26 cellular contexts compared by ENCODE assay signal in the genomic region with DNA sequence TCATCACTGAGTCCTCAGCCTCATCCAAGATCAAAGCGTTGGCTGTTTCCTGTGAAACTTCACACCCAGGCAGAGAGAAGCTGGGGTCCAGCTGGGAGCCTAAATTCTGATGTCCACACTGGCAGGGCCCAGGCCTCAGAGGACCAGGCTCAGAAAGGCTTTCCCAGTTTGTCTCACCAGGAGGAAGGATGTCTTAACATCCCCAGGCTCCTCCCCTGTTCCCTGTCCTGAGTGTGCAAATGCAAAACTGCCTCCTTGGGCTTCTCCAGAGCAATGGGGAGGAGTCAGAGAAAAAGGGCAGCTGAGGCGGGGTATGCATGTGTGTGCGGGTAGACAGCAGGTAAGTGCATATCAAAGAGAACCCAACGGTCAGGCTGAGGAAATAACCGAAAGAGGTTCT. TPM values are rescaled to one million over a fixed set of nuclear protein-coding genes. Genes with fewer than 3 reads are reported as not detected.
DNase-seq lines count a peak whose midpoint lies in the region; TF ChIP-seq lines count a peak whose summit lies in the region.
"Had no signal": no experiment of that assay in that cellular context is flagged by ENCODE, and none has a peak within 500 bp of the region (broad histone marks: within the 10 kb centered on the region; RNA-seq: fewer than 3 reads in every experiment).

No MANE protein-coding gene starts in this region.

- peaks cover 15% of the 10 kb centered on the region for H4K20me1 ChIP-seq in neural progenitor cell (ENCODE audit: low read depth)

- H3K27me3 ChIP-seq in NT2/D1 (ENCODE audit: insufficient read depth, insufficient read length) (no peaks in the 10 kb centered on the region), esophagus squamous epithelium (no peaks in the 10 kb centered on the region), neural progenitor cell (no peaks in the 10 kb centered on the region)
- H3K27me3 ChIP-seq: brain microvascular endothelial cell, hepatocyte, left lung had no signal

- H3F3A ChIP-seq in neural progenitor cell (ENCODE audit: low read depth): peaks cover 59% of the 10 kb centered on the region

- H3K27me3 Mint-ChIP-seq in neural progenitor cell (ENCODE audit: insufficient read depth, low read depth): peaks cover 5% of the 10 kb centered on the region

- no peaks in the 10 kb centered on the region for H3K9me3 Mint-ChIP-seq in neural progenitor cell
- H3K9me3 Mint-ChIP-seq: activated T-cell treated with anti-CD3 and anti-CD28 coated beads, Interleukin-2, amount 50 U/mL, for 72 hours; effector memory CD8-positive, alpha-beta T cell; immature natural killer cell; natural killer cell treated with Interleukin-12 subunit alpha and Interleukin-12 subunit beta and Interleukin-15 and Interleukin-18, amount 100 ng/mL, for 72 hours had no signal

- H2AFZ ChIP-seq in neural progenitor cell (replicated peaks): no peak overlapping the region
- H2AFZ ChIP-seq: GM23248, hepatocyte, parathyroid adenoma had no signal

- peak overlapping the region in 3 of 4 donors; percentile 16 to 54 (median 26) for H3K27ac ChIP-seq in esophagus squamous epithelium
- no peak overlapping the region for H3K27ac ChIP-seq in neural progenitor cell
- no peak overlapping the region for H3K27ac ChIP-seq in coronary artery
- H3K27ac ChIP-seq: brain microvascular endothelial cell, GM23248, hepatocyte, left lung, parathyroid adenoma had no signal

- peak overlapping the region; percentile 53 for H3K9ac ChIP-seq in NT2/D1 (ENCODE audit: insufficient read length, low read depth)
- no peak overlapping the region for H3K9ac ChIP-seq in neural progenitor cell
- H3K9ac ChIP-seq: GM23248, parathyroid adenoma had no signal

- H3K36me3 Mint-ChIP-seq in neural progenitor cell: peaks cover 3% of the 10 kb centered on the region
- H3K36me3 Mint-ChIP-seq: immature natural killer cell; natural killer cell treated with Interleukin-12 subunit alpha and Interleukin-12 subunit beta and Interleukin-15 and Interleukin-18, amount 100 ng/mL, for 72 hours had no signal

- H3K4me1 ChIP-seq in NT2/D1 (ENCODE audit: insufficient read depth, insufficient read length) (peaks cover 25% of the 10 kb centered on the region), esophagus squamous epithelium (peaks cover 44 to 91% (median 47%) of the 10 kb centered on the region in 3 donors), neural progenitor cell (peaks cover 65% of the 10 kb centered on the region)
- H3K4me1 ChIP-seq: parathyroid adenoma had no signal

- no peak overlapping the region for H3K4me2 ChIP-seq in neural progenitor cell
- H3K4me2 ChIP-seq: hepatocyte had no signal

- intact Hi-C loops in esophagus squamous epithelium (cut with DNase I): no loop called here

- peak; percentile 52 for DNase-seq in ELF-1 (ENCODE audit: low read depth, low spot score)
- no peak for DNase-seq in NT2/D1 (ENCODE audit: low read depth, low spot score)
- no peak for DNase-seq in esophagus squamous epithelium (lab: John Stamatoyannopoulos, UW)
- DNase-seq in neural progenitor cell (ENCODE audit: low spot score): no peak
- no peak for DNase-seq in GM19238 (ENCODE audit: insufficient read length, low spot score)
- no peak for DNase-seq in coronary artery (ENCODE audit: low spot score)
- no peak for DNase-seq in middle frontal gyrus (ENCODE audit: extremely low spot score, low spot score)
- no peak for DNase-seq in medulla oblongata (ENCODE audit: extremely low spot score)
- DNase-seq: activated CD4-positive, alpha-beta T cell treated with anti-CD3 and anti-CD28 coated beads, Interleukin-2, amount 50 U/mL, for 4 hours; activated naive CD4-positive, alpha-beta T cell; activated T-cell treated with anti-CD3 and anti-CD28 coated beads, Interleukin-2, amount 50 U/mL, for 72 hours; brain microvascular endothelial cell; C1 segment of cervical spinal cord; effector memory CD8-positive, alpha-beta T cell; foreskin melanocyte; GM23248; immature natural killer cell; Kasumi-1; left lung; MV-4-11; NCI-H1694; NCI-H524; stimulated activated CD4-positive, alpha-beta T cell treated with anti-CD3 and anti-CD28 coated beads, Interleukin-2, amount 100 ng/mL, for 48 hours had no signal

- peak overlapping the region; percentile 57 for H3K27ac Mint-ChIP-seq in neural progenitor cell
- H3K27ac Mint-ChIP-seq: activated T-cell treated with anti-CD3 and anti-CD28 coated beads, Interleukin-2, amount 50 U/mL, for 72 hours; immature natural killer cell; natural killer cell treated with Interleukin-12 subunit alpha and Interleukin-12 subunit beta and Interleukin-15 and Interleukin-18, amount 100 ng/mL, for 72 hours had no signal

- TF ChIP-seq CTCF in esophagus squamous epithelium (IDR thresholded peaks at IDR 0.05): no peak
- no peak for TF ChIP-seq CTCF in neural progenitor cell (IDR thresholded peaks at IDR 0.05)
- TF ChIP-seq CTCF in coronary artery (IDR thresholded peaks at IDR 0.05): no peak

- no peak for TF ChIP-seq POLR2A in esophagus squamous epithelium (IDR thresholded peaks at IDR 0.05)

- H3K4me1 Mint-ChIP-seq in neural progenitor cell: peaks cover 84% of the 10 kb centered on the region
- H3K4me1 Mint-ChIP-seq: immature natural killer cell had no signal

- 61 to 79% methylated on average over 4 to 5 of the region's 5 CpGs for WGBS in esophagus squamous epithelium, 2 donors

- no peak overlapping the region for H3K4me3 ChIP-seq in NT2/D1 (ENCODE audit: insufficient read length, low read depth)
- no peak overlapping the region for H3K4me3 ChIP-seq in esophagus squamous epithelium
- H3K4me3 ChIP-seq in neural progenitor cell: no peak overlapping the region
- no peak overlapping the region for H3K4me3 ChIP-seq in coronary artery
- H3K4me3 ChIP-seq: GM23248, hepatocyte, left lung had no signal

- H3K36me3 ChIP-seq in NT2/D1 (ENCODE audit: insufficient read depth, insufficient read length, low read length): no peaks in the 10 kb centered on the region
- no peaks in the 10 kb centered on the region for H3K36me3 ChIP-seq in esophagus squamous epithelium
- no peaks in the 10 kb centered on the region for H3K36me3 ChIP-seq in neural progenitor cell
- H3K36me3 ChIP-seq: brain microvascular endothelial cell, left lung had no signal

- H3K4me3 Mint-ChIP-seq in neural progenitor cell: no peak overlapping the region
- H3K4me3 Mint-ChIP-seq: activated T-cell treated with anti-CD3 and anti-CD28 coated beads, Interleukin-2, amount 50 U/mL, for 72 hours; effector memory CD8-positive, alpha-beta T cell; immature natural killer cell; natural killer cell treated with Interleukin-12 subunit alpha and Interleukin-12 subunit beta and Interleukin-15 and Interleukin-18, amount 100 ng/mL, for 72 hours had no signal

- H3K9me3 ChIP-seq in NT2/D1 (ENCODE audit: insufficient read depth, low read length): no peaks in the 10 kb centered on the region
- no peaks in the 10 kb centered on the region for H3K9me3 ChIP-seq in esophagus squamous epithelium
- no peaks in the 10 kb centered on the region for H3K9me3 ChIP-seq in neural progenitor cell (ENCODE audit: low read depth)
- H3K9me3 ChIP-seq: left lung had no signal

- peaks cover 11% of the 10 kb centered on the region for H3K79me2 ChIP-seq in neural progenitor cell (ENCODE audit: low read depth)

RNA-seq across cellular contexts. Expression of gene CUEDC1, which starts 45.7 kb away (rescaled TPM):
- 10 to 100 TPM in 3 of 4 donors, 1 to 10 TPM in 1; 7.4 to 27.3 (median 18.4) TPM for total RNA-seq in esophagus squamous epithelium
- total RNA-seq in neural progenitor cell (ENCODE audit: low replicate concordance): 8.8 and 14.7 TPM in 2 replicates

RNA-seq across cellular contexts. Expression of gene MRPS23, which starts 59.7 kb away (rescaled TPM):
- total RNA-seq in esophagus squamous epithelium: 10 to 100 TPM in 3 of 4 donors, 1 to 10 TPM in 1; 9.9 to 25.2 (median 20.8) TPM
- 16.4 and 33.3 TPM in 2 replicates for total RNA-seq in neural progenitor cell (ENCODE audit: low replicate concordance)

Comparison
In these comparisons a context has a peak if more than half of its experiments do, and no peak if none do; other contexts are left out.
1. H3K27ac ChIP-seq: peak in esophagus squamous epithelium (3 of 4); none in neural progenitor cell (single experiment) and coronary artery (0 of 2).